ENCODE assay signal across 26 cellular contexts in genomic region chr9:124428751-124429529, GRCh38. TPM values are rescaled to one million over a fixed set of nuclear protein-coding genes. Genes with fewer than 3 reads are reported as not detected.
DNase-seq lines count a peak whose midpoint lies in the region; ATAC-seq and TF ChIP-seq lines count a peak whose summit lies in the region.
"Had no signal": no experiment of that assay in that cellular context is flagged by ENCODE, and none has a peak within 500 bp of the region (broad histone marks: within the 10 kb centered on the region; RNA-seq: fewer than 3 reads in every experiment).

No MANE protein-coding gene starts in this region.

- no peak for ATAC-seq in HG02678 (IDR thresholded peaks at IDR 0.05; ENCODE audit: unreplicated experiment)
- ATAC-seq in HG02840 (IDR thresholded peaks at IDR 0.05; ENCODE audit: low FRiP score, unreplicated experiment) = no peak
- ATAC-seq in GM21526 (IDR thresholded peaks at IDR 0.05; ENCODE audit: low FRiP score, unreplicated experiment) = no peak
- ATAC-seq: esophagus mucosa; stimulated activated effector memory CD8-positive, alpha-beta T cell treated with anti-CD3 and anti-CD28 coated beads, Interleukin-12 subunit alpha, Interleukin-12 subunit beta, amount 100 ng/mL, for 72 hours had no signal

- WGBS in adrenal gland, 4 donors = 33 to 46% (median 36%) methylated on average over 10 to 28 of the region's 28 CpGs

- no peaks in the 10 kb centered on the region for H3K27me3 ChIP-seq in adrenal gland
- H3K27me3 ChIP-seq: SJSA1 had no signal

- peak in 1 of 6 experiments; percentile 2 for TF ChIP-seq CTCF in adrenal gland (IDR thresholded peaks at IDR 0.05)

- peak overlapping the region; percentile 70 to 93 (median 87) for H3K27ac ChIP-seq in adrenal gland
- H3K27ac ChIP-seq: neural progenitor cell, SJSA1, tibial artery, WERI-Rb-1 had no signal

- TF ChIP-seq POLR2A in adrenal gland (IDR thresholded peaks at IDR 0.05) = peak in 1 of 2 donors; percentile 15

- intact Hi-C loops in adrenal gland (cut with DNase I) = no loop called here

- no peaks in the 10 kb centered on the region for H3K9me3 ChIP-seq in adrenal gland (replicated peaks in 1 of 3)
- H3K9me3 ChIP-seq: SJSA1, tibial artery had no signal

- no peaks in the 10 kb centered on the region for H3K36me3 ChIP-seq in adrenal gland (replicated peaks in 1 of 2)
- H3K36me3 ChIP-seq: neural progenitor cell, SJSA1, tibial artery, WERI-Rb-1 had no signal

- H3K4me1 ChIP-seq in adrenal gland (replicated peaks in 1 of 2) = peaks cover 11 to 17% of the 10 kb centered on the region in 2 donors
- H3K4me1 ChIP-seq: neural progenitor cell, SJSA1 had no signal

- DNase-seq in G401 (ENCODE audit: low spot score) (peak; percentile 93), NCI-H2081 (lab: John Stamatoyannopoulos, UW) (peak; percentile 71 to 90), adrenal gland (peak; percentile 69 to 90 (median 83)), mesenteric fat pad (ENCODE audit: low spot score) (peak; percentile 86), HT-29 (ENCODE audit: low spot score) (no peak)
- DNase-seq: activated CD4-positive, alpha-beta T cell treated with anti-CD3 and anti-CD28 coated beads, Interleukin-2, amount 50 U/mL, for 48 hours; activated naive CD4-positive, alpha-beta T cell treated with Interleukin-2 at 50 U/mL for 16 hours; activated T-cell treated with anti-CD3 and anti-CD28 coated beads, Interleukin-2, amount 50 U/mL, for 1 hour; CD4-positive, CD25-positive, alpha-beta regulatory T cell; central memory CD4-positive, alpha-beta T cell; effector CD4-positive, alpha-beta T cell; Kasumi-1; NCI-H146; NCI-H526 treated with DMSO at 0.1 percent for 48 hours; retina; stimulated activated CD4-positive, alpha-beta T cell treated with anti-CD3 and anti-CD28 coated beads, Interleukin-15, amount 100 ng/mL, for 24 hours; tibial artery; WERI-Rb-1 had no signal

- in situ Hi-C loops in G401 (cut with HindIII; ENCODE audit: low sequenced_read_pairs) = no loop called here

- peak overlapping the region in 1 of 4 donors; percentile 27 for H3K4me3 ChIP-seq in adrenal gland
- H3K4me3 ChIP-seq: neural progenitor cell, SJSA1, tibial artery had no signal

RNA-seq across cellular contexts. Expression of gene PSMB7, which starts 13.7 kb away (rescaled TPM):
- total RNA-seq in G401 (2014; rRNA removed; shearing (Covaris generic)) = 163 and 196 TPM in 2 replicates
- total RNA-seq in adrenal gland (100 to 1,000 TPM; 107 to 258 (median 155) TPM), mesenteric fat pad (114 TPM)
- polyA plus RNA-seq in adrenal gland = 100 to 1,000 TPM; 132 to 376 (median 304) TPM
- 195 and 197 TPM in 2 replicates for total RNA-seq in HT-29 (2014; rRNA removed; shearing (Covaris generic))

RNA-seq across cellular contexts. Expression of gene ADGRD2, which starts 21.3 kb away (rescaled TPM):
- total RNA-seq in G401 (2014; rRNA removed; shearing (Covaris generic)) = not detected in 2 replicates
- 1 to 10 TPM in 1 of 8 donors, under 1 TPM in 4, not detected in 3; 0.29 to 4.4 (median 0.39) TPM for total RNA-seq in adrenal gland
- 1 to 10 TPM in 1 of 3 donors, under 1 TPM in 2; 0.16 to 1.0 (median 0.53) TPM for polyA plus RNA-seq in adrenal gland
- not detected for total RNA-seq in mesenteric fat pad
- not detected in 2 replicates for total RNA-seq in HT-29 (2014; rRNA removed; shearing (Covaris generic))
- total RNA-seq: CD4-positive, CD25-positive, alpha-beta regulatory T cell; SJSA1; T-helper 2 cell treated with Interferon-gamma antibody and Interleukin-4, amounts not matched to agents 100 ng/mL and 5 ng/mL, for 36 hours had no signal
- polyA plus RNA-seq: CD4-positive, CD25-positive, alpha-beta regulatory T cell had no signal
